In the genomic region with DNA sequence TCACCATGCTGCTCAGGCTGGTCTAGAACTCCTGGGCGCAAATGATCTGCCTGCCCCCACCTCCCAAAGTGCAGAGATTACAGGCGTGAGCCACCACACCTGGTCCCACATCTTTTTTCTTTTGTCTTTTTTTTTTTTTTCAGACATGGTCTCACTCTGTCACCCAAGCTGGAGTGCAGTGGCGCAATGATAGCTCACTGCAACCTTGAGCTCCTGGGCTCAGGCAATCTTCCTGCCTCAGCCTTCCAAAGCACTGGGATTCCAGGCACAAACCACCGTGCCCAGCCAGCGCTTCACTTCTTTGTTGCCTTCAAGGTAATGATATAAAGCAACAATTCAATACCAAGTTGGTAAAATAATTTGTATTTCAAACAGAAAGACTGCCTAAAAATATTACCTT, we compare ENCODE assay signal across 12 cellular contexts.
"Had no signal": no experiment of that assay in that cellular context is flagged by ENCODE, and none has a peak within 500 bp of the region (broad histone marks: within the 10 kb centered on the region; RNA-seq: fewer than 3 reads in every experiment).

No MANE protein-coding gene starts in this region.

- DNase-seq: activated CD4-positive, alpha-beta T cell treated with anti-CD3 and anti-CD28 coated beads for 4 hours; activated effector memory CD4-positive, alpha-beta T cell treated with anti-CD3 and anti-CD28 coated beads, Interleukin-2, amount 50 U/mL, for 16 hours; endodermal cell; hippocampal formation; kidney glomerular epithelial cell; stimulated activated CD4-positive, alpha-beta T cell treated with anti-CD3 and anti-CD28 coated beads, Interleukin-12 subunit alpha, Interleukin-12 subunit beta, amount 100 ng/mL, for 4 hours; stimulated activated naive CD8-positive, alpha-beta T cell treated with anti-CD3 and anti-CD28 coated beads, Interleukin-15, amount 100 ng/mL, for 72 hours; T1000 had no signal

- H3K27me3 Mint-ChIP-seq: brain; dendritic cell treated with granulocyte-macrophage colony-stimulating factor and Interleukin-4, amounts not matched to agents 40 ng/mL and 50 ng/mL, for 4 days; stimulated activated naive CD8-positive, alpha-beta T cell treated with anti-CD3 and anti-CD28 coated beads, Interleukin-15, amount 100 ng/mL, for 72 hours had no signal

- H3K36me3 ChIP-seq: thoracic aorta had no signal

- H3K9me3 ChIP-seq: thoracic aorta had no signal

- H3K4me1 Mint-ChIP-seq: endodermal cell had no signal

- H3K4me3 Mint-ChIP-seq: brain; dendritic cell treated with granulocyte-macrophage colony-stimulating factor and Interleukin-4, amounts not matched to agents 40 ng/mL and 50 ng/mL, for 4 days; endodermal cell; stimulated activated naive CD8-positive, alpha-beta T cell treated with anti-CD3 and anti-CD28 coated beads, Interleukin-15, amount 100 ng/mL, for 72 hours had no signal

- H3K27ac ChIP-seq: thoracic aorta, VCaP had no signal

- ATAC-seq: stimulated activated naive CD8-positive, alpha-beta T cell treated with anti-CD3 and anti-CD28 coated beads, Interleukin-15, amount 100 ng/mL, for 72 hours had no signal

- H3K4me3 ChIP-seq: thoracic aorta had no signal

- H3K27ac Mint-ChIP-seq: brain; dendritic cell treated with granulocyte-macrophage colony-stimulating factor and Interleukin-4, amounts not matched to agents 40 ng/mL and 50 ng/mL, for 4 days; endodermal cell had no signal

- H3K9me3 Mint-ChIP-seq: brain; dendritic cell treated with granulocyte-macrophage colony-stimulating factor and Interleukin-4, amounts not matched to agents 40 ng/mL and 50 ng/mL, for 4 days; endodermal cell; stimulated activated naive CD8-positive, alpha-beta T cell treated with anti-CD3 and anti-CD28 coated beads, Interleukin-15, amount 100 ng/mL, for 72 hours had no signal
